In genomic region chr11:119094816-119095065, GRCh38 we compare ENCODE assay signal across 8 cellular contexts. TPM values are rescaled to one million over a fixed set of nuclear protein-coding genes. Genes with fewer than 3 reads are reported as not detected.
DNase-seq lines count a peak whose midpoint lies in the region; ATAC-seq and TF ChIP-seq lines count a peak whose summit lies in the region.

No MANE protein-coding gene starts in this region.

- no peak for TF ChIP-seq POLR2A in esophagus muscularis mucosa (IDR thresholded peaks at IDR 0.05; ENCODE audit: low read depth)
- no peak for TF ChIP-seq POLR2A in tibial nerve (IDR thresholded peaks at IDR 0.05)

- H3K4me1 ChIP-seq in esophagus muscularis mucosa (peaks cover 18 to 39% (median 28%) of the 10 kb centered on the region in 4 donors), mucosa of rectum (ENCODE audit: control insufficient read depth in 2 of 2, insufficient read depth in 2 of 2, low read length in 2 of 2) (peaks cover 17 to 18% of the 10 kb centered on the region in 2 donors), tibial nerve (peaks cover 0 to 30% (median 18%) of the 10 kb centered on the region in 4 donors)

- DNase-seq in NCI-H1092 (lab: John Stamatoyannopoulos, UW) (peak; percentile 76), NCI-H1092 treated with DMSO at 0.1 percent for 48 hours (lab: John Stamatoyannopoulos, UW) (no peak), esophagus muscularis mucosa (ENCODE audit: extremely low spot score) (peak; percentile 95), tibial nerve (ENCODE audit: low spot score in 2 of 2) (peak; percentile 64 to 75)

- no peaks in the 10 kb centered on the region for H3K27me3 ChIP-seq in esophagus muscularis mucosa
- H3K27me3 ChIP-seq in mucosa of rectum (ENCODE audit: control insufficient read depth in 2 of 2, insufficient read depth in 2 of 2, low read length in 2 of 2), result no peaks in the 10 kb centered on the region
- no peaks in the 10 kb centered on the region for H3K27me3 ChIP-seq in tibial nerve

- H3K27ac ChIP-seq in esophagus muscularis mucosa (replicated peaks in 1 of 4) (peak overlapping the region; percentile 96 to 99 (median 98)), mucosa of rectum (ENCODE audit: low read depth in 2 of 2, low read length in 2 of 2) (peak overlapping the region; percentile 86 to 90), tibial nerve (peak overlapping the region; percentile 83 to 96 (median 94))

- peak; percentile 63 to 81 (median 65) for TF ChIP-seq CTCF in esophagus muscularis mucosa (IDR thresholded peaks at IDR 0.05)
- TF ChIP-seq CTCF in tibial nerve (IDR thresholded peaks at IDR 0.05), result peak in 3 of 5 experiments; percentile 68 to 84 (median 83)

- no peak for TF ChIP-seq EP300 in esophagus muscularis mucosa (IDR thresholded peaks at IDR 0.05)
- no peak for TF ChIP-seq EP300 in tibial nerve (IDR thresholded peaks at IDR 0.05)

- ATAC-seq in GM19463 (IDR thresholded peaks at IDR 0.05; ENCODE audit: unreplicated experiment), result peak; percentile 49
- peak; percentile 15 for ATAC-seq in HG03469 (IDR thresholded peaks at IDR 0.05; ENCODE audit: unreplicated experiment)
- ATAC-seq in activated CD4-positive, CD25-positive, alpha-beta regulatory T cell treated with anti-CD3 and anti-CD28 coated beads, Interleukin-2, amount 50 U/mL, for 24 hours, result peak; percentile 37 to 44

- intact Hi-C loops in esophagus muscularis mucosa (cut with DNase I), result no loop called here

- H3K9ac ChIP-seq in mucosa of rectum (ENCODE audit: low read depth in 1 of 2, low read length in 2 of 2), result peak overlapping the region; percentile 72 to 84

- H3K36me3 ChIP-seq in esophagus muscularis mucosa (peaks cover 8 to 49% (median 36%) of the 10 kb centered on the region in 4 donors), mucosa of rectum (ENCODE audit: control insufficient read depth in 2 of 2, insufficient read depth in 2 of 2, low read length in 2 of 2) (peaks cover 11 to 29% of the 10 kb centered on the region in 2 donors), tibial nerve (peaks cover 0 to 38% (median 10%) of the 10 kb centered on the region in 3 donors)

- H3K4me3 ChIP-seq in esophagus muscularis mucosa (peak overlapping the region; percentile 68 to 85 (median 76)), mucosa of rectum (ENCODE audit: low read length in 2 of 2) (peak overlapping the region; percentile 85 to 90), tibial nerve (peak overlapping the region; percentile 59 to 97 (median 92))

- no peaks in the 10 kb centered on the region for H3K9me3 ChIP-seq in esophagus muscularis mucosa
- H3K9me3 ChIP-seq in mucosa of rectum (ENCODE audit: control insufficient read depth in 2 of 2, low read length in 2 of 2), result no peaks in the 10 kb centered on the region
- no peaks in the 10 kb centered on the region for H3K9me3 ChIP-seq in tibial nerve

- 0% methylated on average over 4 of the region's 19 CpGs for WGBS in esophagus muscularis mucosa
- 0% methylated on average over 15 of the region's 19 CpGs; no CpG with 5 or more reads in 1 of the 2 donors for WGBS in tibial nerve, 2 donors

RNA-seq across cellular contexts. Expression of gene DPAGT1, which starts 6.9 kb away (rescaled TPM):
- total RNA-seq in esophagus muscularis mucosa (10 to 100 TPM; 14.2 to 28.7 (median 19.9) TPM), tibial nerve (10 to 100 TPM; 20.7 to 33.9 (median 23.5) TPM)

RNA-seq across cellular contexts. Expression of gene HMBS, which starts 10.1 kb away (rescaled TPM):
- total RNA-seq in esophagus muscularis mucosa, result 1 to 10 TPM; 3.1 to 7.8 (median 6.1) TPM
- 10 to 100 TPM in 3 of 4 donors, 1 to 10 TPM in 1; 6.7 to 18.3 (median 10.6) TPM for total RNA-seq in tibial nerve

RNA-seq across cellular contexts. Expression of gene C2CD2L, which starts 12.4 kb away (rescaled TPM):
- total RNA-seq in esophagus muscularis mucosa (10 to 100 TPM in 2 of 4 donors, 1 to 10 TPM in 2; 7.5 to 15.2 (median 9.4) TPM), tibial nerve (10 to 100 TPM; 11.4 to 13.8 (median 12.3) TPM)

RNA-seq across cellular contexts. Expression of gene HINFP, which starts 26.6 kb away (rescaled TPM):
- total RNA-seq in esophagus muscularis mucosa (10 to 100 TPM; 22.8 to 30.8 (median 26.4) TPM), tibial nerve (10 to 100 TPM; 21.9 to 36.1 (median 27.0) TPM)

RNA-seq across cellular contexts. Expression of gene VPS11, which starts 27.1 kb away (rescaled TPM):
- 10 to 100 TPM; 27.4 to 40.2 (median 32.4) TPM for total RNA-seq in esophagus muscularis mucosa
- 10 to 100 TPM; 25.8 to 54.9 (median 37.1) TPM for total RNA-seq in tibial nerve
